ENCODE assay signal across 24 cellular contexts in the genomic region with DNA sequence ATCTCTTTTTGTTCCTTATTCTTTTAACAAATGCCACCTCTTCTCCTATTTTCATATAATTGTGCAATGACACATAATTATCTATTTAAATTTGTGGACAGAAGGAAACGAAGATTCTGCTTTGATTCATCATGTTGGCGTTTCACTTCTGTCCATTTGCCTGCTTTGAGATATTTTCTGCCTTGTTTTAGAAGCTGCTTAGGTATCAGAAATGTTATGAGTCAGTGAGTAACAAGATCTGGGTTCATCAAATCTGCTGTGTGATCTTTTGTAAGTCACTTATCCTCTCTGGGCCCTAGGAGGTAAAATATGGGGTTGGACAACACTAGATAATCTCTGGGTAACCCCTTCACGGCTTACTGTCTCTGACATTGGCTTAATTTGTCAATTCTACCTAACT. TPM values are rescaled to one million over a fixed set of nuclear protein-coding genes. Genes with fewer than 3 reads are reported as not detected.
DNase-seq lines count a peak whose midpoint lies in the region; ATAC-seq and TF ChIP-seq lines count a peak whose summit lies in the region.
"Had no signal": no experiment of that assay in that cellular context is flagged by ENCODE, and none has a peak within 500 bp of the region (broad histone marks: within the 10 kb centered on the region; RNA-seq: fewer than 3 reads in every experiment).

No MANE protein-coding gene starts in this region.

- no peak for TF ChIP-seq CTCF in GM06990 (IDR thresholded peaks at IDR 0.05; ENCODE audit: insufficient read depth, low read length, poor library complexity, severe bottlenecking)
- no peak for TF ChIP-seq CTCF in OCI-LY3 (IDR thresholded peaks at IDR 0.05; ENCODE audit: low read depth, low read length)

- H4K20me1 ChIP-seq in OCI-LY3 (ENCODE audit: insufficient read depth, low read length), result no peaks in the 10 kb centered on the region

- H3K9me3 ChIP-seq in OCI-LY3 (ENCODE audit: insufficient read depth, low read length), result no peaks in the 10 kb centered on the region
- H3K9me3 ChIP-seq: MG63, transverse colon had no signal

- H3K27ac ChIP-seq in OCI-LY3 (ENCODE audit: low read length), result no peak overlapping the region
- H3K27ac ChIP-seq: HL-60, transverse colon, WERI-Rb-1 had no signal

- H3K4me2 ChIP-seq in OCI-LY3 (ENCODE audit: low read length), result peak overlapping the region; percentile 58

- H3K4me3 ChIP-seq in GM06990 (replicated peaks; ENCODE audit: low read depth, low read length), result no peak overlapping the region
- H3K4me3 ChIP-seq in OCI-LY3 (ENCODE audit: low read length), result peak overlapping the region; percentile 20; the same call in 1 of the 2 replicates
- H3K4me3 ChIP-seq: MG63, transverse colon had no signal

- peak; percentile 61 for ATAC-seq in GM19035 (IDR thresholded peaks at IDR 0.05; ENCODE audit: unreplicated experiment)
- ATAC-seq in HG02623 (IDR thresholded peaks at IDR 0.05; ENCODE audit: unreplicated experiment), result peak; percentile 41
- no peak for ATAC-seq in GM18517 (IDR thresholded peaks at IDR 0.05; ENCODE audit: unreplicated experiment)

- DNase-seq in GM06990 (ENCODE audit: extremely low read depth, insufficient read length) (peak; percentile 35), hepatic stellate cell (ENCODE audit: low spot score) (no peak), H4 (ENCODE audit: low spot score) (no peak), AML-193 (lab: John Stamatoyannopoulos, UW) (no peak)
- DNase-seq: activated CD4-positive, alpha-beta memory T cell treated with anti-CD3 and anti-CD28 coated beads for 36 hours; activated naive CD4-positive, alpha-beta T cell treated with Interleukin-2 at 50 U/mL for 16 hours; CD4-positive, alpha-beta memory T cell; DMS79 treated with DMSO at 0.1 percent for 48 hours; MG63; NCI-H187 treated with DMSO at 0.1 percent for 48 hours; occipital lobe; right cardiac atrium; SHP77 treated with DMSO at 0.1 percent for 48 hours; T-helper 1 cell; transverse colon; WERI-Rb-1 had no signal

- H3K36me3 ChIP-seq in GM06990 (ENCODE audit: control insufficient read depth, insufficient read depth, low read length), result no peaks in the 10 kb centered on the region
- H3K36me3 ChIP-seq in OCI-LY3 (replicated peaks; ENCODE audit: low read depth, low read length), result no peaks in the 10 kb centered on the region
- H3K36me3 ChIP-seq: MG63, transverse colon, WERI-Rb-1 had no signal

- H3K9ac ChIP-seq in OCI-LY3 (ENCODE audit: low read length), result no peak overlapping the region

- peaks cover 1% of the 10 kb centered on the region for H3K27me3 ChIP-seq in GM06990 (replicated peaks; ENCODE audit: control insufficient read depth, insufficient read depth, low read length)
- H3K27me3 ChIP-seq in OCI-LY3 (ENCODE audit: low read depth, low read length), result peaks cover 53% of the 10 kb centered on the region
- H3K27me3 ChIP-seq: transverse colon had no signal

- H3K4me1 ChIP-seq in OCI-LY3 (ENCODE audit: low read length), result peaks cover 28% of the 10 kb centered on the region
- H3K4me1 ChIP-seq: transverse colon had no signal

- H2AFZ ChIP-seq in OCI-LY3 (ENCODE audit: low read depth, low read length), result no peak overlapping the region

- no peaks in the 10 kb centered on the region for H3K79me2 ChIP-seq in OCI-LY3 (ENCODE audit: low read length)

RNA-seq across cellular contexts. Expression of gene MINDY4B, which starts 7.3 kb away (rescaled TPM):
- not detected in 2 replicates for total RNA-seq in H4 (2014; rRNA removed; shearing (Covaris generic))
- total RNA-seq: activated CD4-positive, alpha-beta memory T cell treated with anti-CD3 and anti-CD28 coated beads for 36 hours; CD4-positive, alpha-beta memory T cell; chondrocyte; lower leg skin; occipital lobe; OCI-LY7; right cardiac atrium; transverse colon had no signal
